Comparison of ENCODE assay signal across 8 cellular contexts in the genomic region with DNA sequence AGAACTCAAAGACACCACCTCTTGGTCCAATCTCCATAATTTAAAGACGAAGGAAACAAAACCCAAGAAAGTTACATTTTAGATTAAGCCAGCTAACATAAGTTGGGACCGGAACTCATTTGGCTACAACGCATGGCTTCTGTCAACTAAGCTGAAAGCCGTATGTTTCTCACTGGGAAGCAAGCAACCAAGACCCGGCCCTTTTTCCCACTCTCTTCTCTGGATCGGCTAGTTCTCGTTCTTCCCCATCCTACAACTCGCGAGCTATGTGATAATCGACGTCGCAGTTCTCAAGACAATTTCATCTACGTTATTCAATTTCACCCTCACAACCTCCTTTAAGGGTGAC. TPM values are rescaled to one million over a fixed set of nuclear protein-coding genes. Genes with fewer than 3 reads are reported as not detected.
DNase-seq lines count a peak whose midpoint lies in the region; FAIRE-seq and TF ChIP-seq lines count a peak whose summit lies in the region.

No MANE protein-coding gene starts in this region.

- peak overlapping the region; percentile 100 for H3K4me3 Mint-ChIP-seq in neural crest cell

- FAIRE-seq in GM19239 (lab: Jason Lieb, UNC) = peak; percentile 40

- no peaks in the 10 kb centered on the region for H3K9me3 Mint-ChIP-seq in neural crest cell

- no TSS peak for BruUV-seq in A673 (replicated peaks; lab: Mats Ljungman, UMichigan)

- TF ChIP-seq CTCF in A673 (conservative IDR thresholded peaks at IDR 0.05; ENCODE audit: low read depth, low read length) (no peak), neural crest cell (conservative IDR thresholded peaks at IDR 0.05) (no peak)

- no peaks in the 10 kb centered on the region for H3K27me3 Mint-ChIP-seq in neural crest cell (ENCODE audit: low read depth)

- peak overlapping the region; percentile 99 for H3K27ac Mint-ChIP-seq in neural crest cell (ENCODE audit: unreplicated experiment)

- peak overlapping the region; percentile 94 for H3K27ac ChIP-seq in A673 (ENCODE audit: low read depth, low read length, poor library complexity, severe bottlenecking)

- peak overlapping the region; percentile 81 for H3K4me3 ChIP-seq in A673 (ENCODE audit: low read depth, low read length, poor library complexity, severe bottlenecking)

- H3K4me1 ChIP-seq in A673 (ENCODE audit: insufficient read depth, low read length, poor library complexity, severe bottlenecking) = peaks cover 10% of the 10 kb centered on the region

- CTCF ChIA-PET in A673 (lab: Charles Lee) = no interaction called here

- TF ChIP-seq POLR2A in erythroblast (IDR thresholded peaks at IDR 0.05; ENCODE audit: low read length) = no peak

- no peaks in the 10 kb centered on the region for H3K36me3 Mint-ChIP-seq in neural crest cell (ENCODE audit: low read depth)

- H3K4me1 Mint-ChIP-seq in neural crest cell = peaks cover 28% of the 10 kb centered on the region

- no peaks in the 10 kb centered on the region for H3K9me3 ChIP-seq in A673 (ENCODE audit: low read depth, low read length, poor library complexity, severe bottlenecking)

- peak; percentile 25 for DNase-seq in A673 (ENCODE audit: low spot score)
- DNase-seq in GM19239 (ENCODE audit: insufficient read length, low spot score) = no peak
- DNase-seq in RPMI7951 (ENCODE audit: low read depth) = peak; percentile 24
- DNase-seq in erythroblast (lab: John Stamatoyannopoulos, UW) = peak; percentile 64 to 71
- no peak for DNase-seq in neural crest cell (ENCODE audit: low read depth, low spot score)
- no peak for DNase-seq in cortex of kidney (lab: John Stamatoyannopoulos, UW)
- DNase-seq in NK-92 (lab: John Stamatoyannopoulos, UW; ENCODE audit: unreplicated experiment) = no peak
- DNase-seq in nucleus accumbens (lab: John Stamatoyannopoulos, UW) = no peak

- intact Hi-C loops in A673 (cut with micrococcal nuclease; ENCODE audit: unreplicated experiment) = no loop called here

- H3K27me3 ChIP-seq in A673 (replicated peaks; ENCODE audit: insufficient read depth, low read depth, low read length, poor library complexity) = no peaks in the 10 kb centered on the region

- peaks cover 30% of the 10 kb centered on the region for H3K36me3 ChIP-seq in A673 (ENCODE audit: insufficient read depth, low read length, poor library complexity, severe bottlenecking)

- POLR2A ChIA-PET in A673 (lab: Charles Lee; ENCODE audit: low non-redundant PET) = interaction anchor here (0.6 kb wide), 1 partner anchor 44 kb away, joined by 3 read pairs; no protein-coding TSS in a partner anchor

RNA-seq across cellular contexts. Expression of a gene that starts 0.6 kb away (rescaled TPM):
- total RNA-seq in A673 (2021) (397 and 415 TPM in 2 replicates), neural crest cell (308 and 323 TPM in 2 replicates)
- 265 and 342 TPM in 2 replicates for total RNA-seq in RPMI7951 (2014; rRNA removed; shearing (Covaris generic))

RNA-seq across cellular contexts. Expression of a gene that starts 48.4 kb away (rescaled TPM):
- total RNA-seq in A673 (2021) (40.6 and 41.6 TPM in 2 replicates), neural crest cell (29.5 and 31.7 TPM in 2 replicates)
- total RNA-seq in RPMI7951 (2014; rRNA removed; shearing (Covaris generic)) = 42.7 and 61.0 TPM in 2 replicates

RNA-seq across cellular contexts. Expression of a gene that starts 53.7 kb away (rescaled TPM):
- total RNA-seq in A673 (2021) = 29.0 and 30.0 TPM in 2 replicates
- 26.1 and 32.3 TPM in 2 replicates for total RNA-seq in RPMI7951 (2014; rRNA removed; shearing (Covaris generic))
- total RNA-seq in neural crest cell = 8.7 and 9.9 TPM in 2 replicates

RNA-seq across cellular contexts. Expression of a gene that starts 57.6 kb away (rescaled TPM):
- total RNA-seq in A673 (2021) (2.2 and 3.1 TPM in 2 replicates), neural crest cell (not detected in 2 replicates)
- 10.0 and 14.8 TPM in 2 replicates for total RNA-seq in RPMI7951 (2014; rRNA removed; shearing (Covaris generic))

Comparison
In these comparisons a context has a peak if more than half of its experiments do, and no peak if none do; other contexts are left out.
1. DNase-seq: peak in A673 (single experiment), RPMI7951 (single experiment) and erythroblast (2 of 2); none in GM19239 (single experiment), neural crest cell (single experiment), cortex of kidney (single experiment), NK-92 (single experiment) and nucleus accumbens (0 of 56).